In genomic region chr16:71474864-71475263, GRCh38 we compare ENCODE assay signal across 1 cellular context.
TF ChIP-seq lines count a peak whose summit lies in the region.

No MANE protein-coding gene starts in this region.

TF ChIP-seq in HCT116, 20 proteins besides CTCF, POLR2A, EP300 and RAD21 (continued from another document):
- TF ChIP-seq SRF (IDR thresholded peaks at IDR 0.05; ENCODE audit: low read depth) (peak; percentile 91), CEBPB (IDR thresholded peaks at IDR 0.05; ENCODE audit: low read depth) (peak; percentile 73), MAX (IDR thresholded peaks at IDR 0.05) (peak; percentile 54; the same call in 1 of the 2 replicates), CBX3 (IDR thresholded peaks at IDR 0.05; ENCODE audit: low read depth) (peak; percentile 89), SP1 (IDR thresholded peaks at IDR 0.05; ENCODE audit: low read depth) (peak; percentile 91), ZFX (IDR thresholded peaks at IDR 0.05) (no peak), SIN3A (IDR thresholded peaks at IDR 0.05; ENCODE audit: low read depth) (peak; percentile 57; the same call in 1 of the 2 replicates), TCF7L2 (IDR thresholded peaks at IDR 0.05; ENCODE audit: borderline replicate concordance, extremely low read depth, insufficient read depth, insufficient read length) (no peak)
- TF ChIP-seq, protein P1, sequence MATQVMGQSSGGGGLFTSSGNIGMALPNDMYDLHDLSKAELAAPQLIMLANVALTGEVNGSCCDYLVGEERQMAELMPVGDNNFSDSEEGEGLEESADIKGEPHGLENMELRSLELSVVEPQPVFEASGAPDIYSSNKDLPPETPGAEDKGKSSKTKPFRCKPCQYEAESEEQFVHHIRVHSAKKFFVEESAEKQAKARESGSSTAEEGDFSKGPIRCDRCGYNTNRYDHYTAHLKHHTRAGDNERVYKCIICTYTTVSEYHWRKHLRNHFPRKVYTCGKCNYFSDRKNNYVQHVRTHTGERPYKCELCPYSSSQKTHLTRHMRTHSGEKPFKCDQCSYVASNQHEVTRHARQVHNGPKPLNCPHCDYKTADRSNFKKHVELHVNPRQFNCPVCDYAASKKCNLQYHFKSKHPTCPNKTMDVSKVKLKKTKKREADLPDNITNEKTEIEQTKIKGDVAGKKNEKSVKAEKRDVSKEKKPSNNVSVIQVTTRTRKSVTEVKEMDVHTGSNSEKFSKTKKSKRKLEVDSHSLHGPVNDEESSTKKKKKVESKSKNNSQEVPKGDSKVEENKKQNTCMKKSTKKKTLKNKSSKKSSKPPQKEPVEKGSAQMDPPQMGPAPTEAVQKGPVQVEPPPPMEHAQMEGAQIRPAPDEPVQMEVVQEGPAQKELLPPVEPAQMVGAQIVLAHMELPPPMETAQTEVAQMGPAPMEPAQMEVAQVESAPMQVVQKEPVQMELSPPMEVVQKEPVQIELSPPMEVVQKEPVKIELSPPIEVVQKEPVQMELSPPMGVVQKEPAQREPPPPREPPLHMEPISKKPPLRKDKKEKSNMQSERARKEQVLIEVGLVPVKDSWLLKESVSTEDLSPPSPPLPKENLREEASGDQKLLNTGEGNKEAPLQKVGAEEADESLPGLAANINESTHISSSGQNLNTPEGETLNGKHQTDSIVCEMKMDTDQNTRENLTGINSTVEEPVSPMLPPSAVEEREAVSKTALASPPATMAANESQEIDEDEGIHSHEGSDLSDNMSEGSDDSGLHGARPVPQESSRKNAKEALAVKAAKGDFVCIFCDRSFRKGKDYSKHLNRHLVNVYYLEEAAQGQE (IDR thresholded peaks at IDR 0.05; ENCODE audit: low read depth): no peak
